ENCODE assay signal across 22 cellular contexts in the genomic region with DNA sequence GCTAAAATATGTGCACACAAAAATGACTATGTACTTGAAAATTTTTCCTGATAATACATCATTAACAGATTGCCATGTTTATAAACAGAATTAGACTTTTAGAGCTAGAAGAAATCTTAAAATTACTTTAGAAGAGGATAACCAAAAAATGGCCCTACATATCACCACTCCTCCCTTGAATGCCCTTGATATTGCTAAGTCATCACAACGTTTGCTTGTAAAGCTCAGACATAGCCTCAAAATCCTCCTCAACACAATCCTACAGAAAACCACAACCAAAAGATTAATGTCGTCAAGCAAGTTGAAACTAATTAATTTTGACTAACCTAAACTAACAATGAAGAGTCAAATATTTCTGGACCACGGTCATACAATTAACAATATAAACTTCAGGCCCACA. TPM values are rescaled to one million over a fixed set of nuclear protein-coding genes. Genes with fewer than 3 reads are reported as not detected.
DNase-seq lines count a peak whose midpoint lies in the region; ATAC-seq, FAIRE-seq and TF ChIP-seq lines count a peak whose summit lies in the region.
"Had no signal": no experiment of that assay in that cellular context is flagged by ENCODE, and none has a peak within 500 bp of the region (broad histone marks: within the 10 kb centered on the region; RNA-seq: fewer than 3 reads in every experiment).

No MANE protein-coding gene starts in this region.

- no peak for TF ChIP-seq EP300 in A549 (IDR thresholded peaks at IDR 0.05)

- H3K27me3 ChIP-seq in KMS-11 (ENCODE audit: insufficient read depth, low read depth) (no peaks in the 10 kb centered on the region), keratinocyte (ENCODE audit: control insufficient read depth, extremely low read depth, insufficient read depth, low read length) (no peaks in the 10 kb centered on the region)
- H3K27me3 ChIP-seq: BLaER1 had no signal

- POLR2A ChIA-PET in A549 (lab: Yijun Ruan, JAX): no interaction called here

- WGBS in A549 (ENCODE audit: missing lambda C conversion rate): 23% methylated on average over 3 of the region's 3 CpGs

- no peak overlapping the region for H2AFZ ChIP-seq in KMS-11 (ENCODE audit: low read depth)
- no peak overlapping the region for H2AFZ ChIP-seq in keratinocyte (ENCODE audit: control insufficient read depth, low read length)
- H2AFZ ChIP-seq: GM23248 had no signal

- FAIRE-seq in A549 (lab: Jason Lieb, UNC) (no peak), keratinocyte (lab: Jason Lieb, UNC) (peak; percentile 52)
- FAIRE-seq: GM12891, GM18507, GM19239, H1 had no signal

- H3K79me2 ChIP-seq in KMS-11 (ENCODE audit: insufficient read depth, low read depth): no peaks in the 10 kb centered on the region
- no peaks in the 10 kb centered on the region for H3K79me2 ChIP-seq in keratinocyte (ENCODE audit: control insufficient read depth, insufficient read depth, low read length)

- H4K20me1 ChIP-seq in KMS-11 (ENCODE audit: insufficient read depth) (no peaks in the 10 kb centered on the region), keratinocyte (ENCODE audit: control insufficient read depth, extremely low read depth, insufficient read depth, low read length) (no peaks in the 10 kb centered on the region)
- H4K20me1 ChIP-seq: BLaER1 had no signal

- H3K4me1 ChIP-seq in A549 (no peaks in the 10 kb centered on the region), KMS-11 (ENCODE audit: low read depth, poor library complexity, severe bottlenecking) (peaks cover 29% of the 10 kb centered on the region), keratinocyte (ENCODE audit: control insufficient read depth, extremely low read depth, insufficient read depth, low read length) (peaks cover 8% of the 10 kb centered on the region)
- H3K4me1 ChIP-seq: BLaER1, Caco-2 had no signal

- TF ChIP-seq POLR2A in A549 (IDR thresholded peaks at IDR 0.05; ENCODE audit: low read length): no peak

- H3K27ac ChIP-seq in A549 (no peak overlapping the region), KMS-11 (peak overlapping the region; percentile 26; the same call in 1 of the 2 replicates), keratinocyte (ENCODE audit: control insufficient read depth, insufficient read depth, low read length) (no peak overlapping the region)
- H3K27ac ChIP-seq: BLaER1, C4-2B, GM23248 had no signal

- H3K9ac ChIP-seq in KMS-11 (no peak overlapping the region), keratinocyte (ENCODE audit: control insufficient read depth, extremely low read depth, insufficient read depth, low read length) (no peak overlapping the region)
- H3K9ac ChIP-seq: BLaER1, GM23248 had no signal

- H3K9me1 ChIP-seq in keratinocyte (ENCODE audit: control insufficient read depth, extremely low read depth, insufficient read depth, low read length): no peaks in the 10 kb centered on the region

- no peaks in the 10 kb centered on the region for H3K36me3 ChIP-seq in KMS-11 (ENCODE audit: insufficient read depth)
- no peaks in the 10 kb centered on the region for H3K36me3 ChIP-seq in keratinocyte (ENCODE audit: control insufficient read depth in 2 of 2, extremely low read depth in 1 of 2, insufficient read depth in 2 of 2, low read length in 2 of 2)
- H3K36me3 ChIP-seq: BLaER1 had no signal

- H3K4me3 ChIP-seq in A549: no peak overlapping the region
- H3K4me3 ChIP-seq in KMS-11 (IDR thresholded peaks at IDR 0.05; ENCODE audit: insufficient read depth, low read depth, low read length): no peak overlapping the region
- no peak overlapping the region for H3K4me3 ChIP-seq in keratinocyte (ENCODE audit: control insufficient read depth in 2 of 3, extremely low read depth in 1 of 3, insufficient read depth in 2 of 3, low read depth in 1 of 3, low read length in 3 of 3)
- H3K4me3 ChIP-seq: BLaER1, GM23248 had no signal

- ATAC-seq in A549 (no peak), GM18870 (IDR thresholded peaks at IDR 0.05; ENCODE audit: unreplicated experiment) (no peak)
- ATAC-seq: CD8-positive, alpha-beta T cell had no signal

- TF ChIP-seq CTCF in A549 (IDR thresholded peaks at IDR 0.05) (no peak), KMS-11 (conservative IDR thresholded peaks at IDR 0.05; ENCODE audit: low read depth, low read length) (no peak), keratinocyte (optimal IDR thresholded peaks at IDR 0.05 in 1 of 3, IDR thresholded peaks at IDR 0.05 in 1 of 3, conservative IDR thresholded peaks at IDR 0.05 in 1 of 3; ENCODE audit: extremely low read depth in 1 of 3, insufficient read depth in 2 of 3, low read length in 3 of 3) (no peak)

- dilution Hi-C loops in keratinocyte (cut with MboI; ENCODE audit: extremely low pct_ligation_motif_present, low sequenced_read_pairs): no loop called here

- H3K9me3 ChIP-seq in A549 (no peaks in the 10 kb centered on the region), keratinocyte (ENCODE audit: control insufficient read depth, low read depth, low read length) (no peaks in the 10 kb centered on the region)
- H3K9me3 ChIP-seq: Caco-2 had no signal

- TF ChIP-seq RAD21 in A549 (conservative IDR thresholded peaks at IDR 0.05 in 1 of 2, IDR thresholded peaks at IDR 0.05 in 1 of 2): no peak

- DNase-seq in A549 (ENCODE audit: low read depth in 1 of 2, low spot score in 1 of 2) (no peak), EH (ENCODE audit: low read depth) (peak; percentile 33), keratinocyte (ENCODE audit: low read depth, low spot score) (no peak), NCI-H69 (lab: John Stamatoyannopoulos, UW) (no peak)
- no peak for DNase-seq in stimulated activated CD4-positive, alpha-beta T cell treated with anti-CD3 and anti-CD28 coated beads, Interleukin-2, amount 100 ng/mL, for 48 hours
- DNase-seq: Caco-2; CD4-positive, CD25-positive, alpha-beta regulatory T cell; CD8-positive, alpha-beta T cell; DMS153; DMS79; GF-D8; GM23248; H7; HCEC 1CT had no signal

- H3K4me2 ChIP-seq in A549: no peak overlapping the region
- H3K4me2 ChIP-seq in KMS-11: peak overlapping the region; percentile 42; the same call in 1 of the 2 replicates
- no peak overlapping the region for H3K4me2 ChIP-seq in keratinocyte (ENCODE audit: control insufficient read depth, extremely low read depth, insufficient read depth, low read depth, low read length)
- H3K4me2 ChIP-seq: BLaER1 had no signal

- CTCF ChIA-PET in A549 (lab: Yijun Ruan, JAX): interaction anchor here (1.3 kb wide), 1 partner anchor 881 kb away, joined by 3 read pairs; no protein-coding TSS in a partner anchor

TF ChIP-seq in A549, 52 proteins besides CTCF, POLR2A, EP300 and RAD21:
- TF ChIP-seq KDM5A (IDR thresholded peaks at IDR 0.05) (no peak), MAFK (IDR thresholded peaks at IDR 0.05; ENCODE audit: partially characterized antibody) (peak; percentile 44)

RNA-seq across cellular contexts. Expression of a gene that starts 19.4 kb away (rescaled TPM):
- polyA plus RNA-seq in A549 (2011; rRNA removed) (24.3 and 27.0 TPM in 2 replicates), A549 (2017; fragmentation: RNase III; extraction: RNeasy Plus Mini Kit Qiagen cat#74134 plus additional on column Dnase treatment) (13.1 to 14.3 TPM (median 13.4 TPM) in 3 replicates), keratinocyte (8.1 to 19.4 TPM (median 13.4 TPM) in 3 replicates)
- 3.1 and 3.5 TPM in 2 replicates for polyA plus RNA-seq in A549 (2012; cell fraction: cytosol; rRNA removed)
- 1.6 TPM in 2 replicates for polyA plus RNA-seq in A549 (2012; cell fraction: nucleus; rRNA removed)
- 12.8 and 14.1 TPM in 2 replicates for polyA minus RNA-seq in A549 (2011; rRNA and poly(A)+ RNA removed)
- polyA plus RNA-seq in keratinocyte (2011; ENCODE audit: low read depth): 3.8 TPM
- polyA plus RNA-seq in keratinocyte (2011; cell fraction: cytosol; rRNA removed): 7.2 and 14.0 TPM in 2 replicates
- polyA plus RNA-seq in keratinocyte (2011; cell fraction: nucleus; rRNA removed): 6.0 and 9.1 TPM in 2 replicates
- 13.6 and 13.7 TPM in 2 replicates for polyA plus RNA-seq in keratinocyte (2012; ENCODE audit: low replicate concordance)
- 5.2 to 18.2 TPM (median 15.6 TPM) in 3 replicates for polyA minus RNA-seq in keratinocyte
- 9.6 TPM for polyA minus RNA-seq in keratinocyte (2011; cell fraction: cytosol; rRNA and poly(A)+ RNA removed)
- 7.6 and 16.7 TPM in 2 replicates for polyA minus RNA-seq in keratinocyte (2011; cell fraction: nucleus; rRNA and poly(A)+ RNA removed)
